In the genomic region with DNA sequence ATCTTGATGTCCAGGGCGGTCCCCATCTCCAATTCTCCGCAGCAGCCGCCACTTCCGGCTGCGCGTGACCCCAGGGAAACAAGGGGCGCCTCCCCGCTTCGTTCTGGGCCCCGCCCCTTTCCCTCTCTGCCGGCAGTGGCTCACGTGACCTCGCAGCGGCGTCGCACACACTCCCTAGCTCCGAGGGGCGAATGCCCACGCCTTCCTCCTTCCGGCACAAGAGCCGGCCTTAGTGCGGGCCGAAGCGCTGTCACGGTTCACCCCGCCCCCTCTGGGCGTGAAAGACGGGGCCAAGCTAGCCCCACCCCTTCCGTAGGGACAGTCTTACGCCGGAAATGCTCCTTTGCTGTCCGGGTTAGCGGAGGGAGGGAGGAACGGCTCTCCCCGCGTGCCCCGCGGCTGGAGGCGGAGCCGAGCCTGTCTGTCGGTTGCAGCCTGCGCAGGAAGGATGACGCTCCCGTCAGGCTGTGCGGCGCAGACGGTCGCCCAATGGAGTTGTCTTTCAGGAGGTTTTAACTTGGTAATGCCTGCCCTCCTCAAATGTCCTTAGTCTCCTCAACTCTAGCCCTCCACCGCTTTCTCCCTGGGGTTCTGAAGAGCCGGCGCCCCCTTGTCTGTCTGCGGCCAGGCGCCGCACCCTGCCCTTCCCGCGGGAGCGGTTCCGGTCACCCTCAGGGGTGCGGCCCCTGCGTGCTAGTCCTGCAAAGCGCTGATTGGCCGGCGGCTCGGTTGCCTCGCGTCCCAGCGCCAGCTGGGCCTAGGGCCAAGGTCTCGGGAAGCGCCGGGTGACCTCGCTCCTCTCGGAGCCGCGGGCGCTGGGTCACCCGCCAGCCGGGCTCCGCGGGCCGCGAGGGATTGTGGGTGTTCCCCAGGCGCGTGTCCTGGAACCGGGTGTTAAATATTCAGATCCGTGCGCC, we compare ENCODE assay signal across 1 cellular context.
TF ChIP-seq lines count a peak whose summit lies in the region.

A gene (minus strand): TSS at position 66 of the 917 bp plus-strand sequence. CDS start 40 bp downstream, at position 26.

TF ChIP-seq in HepG2, 621 proteins besides CTCF, POLR2A, EP300 and RAD21 (continued from another document and continues in another):
- TF ChIP-seq, protein P1, sequence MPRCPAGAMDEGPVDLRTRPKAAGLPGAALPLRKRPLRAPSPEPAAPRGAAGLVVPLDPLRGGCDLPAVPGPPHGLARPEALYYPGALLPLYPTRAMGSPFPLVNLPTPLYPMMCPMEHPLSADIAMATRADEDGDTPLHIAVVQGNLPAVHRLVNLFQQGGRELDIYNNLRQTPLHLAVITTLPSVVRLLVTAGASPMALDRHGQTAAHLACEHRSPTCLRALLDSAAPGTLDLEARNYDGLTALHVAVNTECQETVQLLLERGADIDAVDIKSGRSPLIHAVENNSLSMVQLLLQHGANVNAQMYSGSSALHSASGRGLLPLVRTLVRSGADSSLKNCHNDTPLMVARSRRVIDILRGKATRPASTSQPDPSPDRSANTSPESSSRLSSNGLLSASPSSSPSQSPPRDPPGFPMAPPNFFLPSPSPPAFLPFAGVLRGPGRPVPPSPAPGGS (CRISPR knock-in tag; IDR thresholded peaks at IDR 0.05): 0 out of 2 replicates have a peak, but pooled peaks have one; percentile 71
- TF ChIP-seq ZNF703 (CRISPR knock-in tag; IDR thresholded peaks at IDR 0.05; ENCODE audit: borderline replicate concordance): peak; percentile 73; the same call in 1 of the 2 replicates
- TF ChIP-seq SMAD1 (CRISPR knock-in tag; IDR thresholded peaks at IDR 0.05; ENCODE audit: borderline replicate concordance, low read depth): peak; percentile 44; the same call in 1 of the 2 replicates
- TF ChIP-seq ZBTB21 (CRISPR knock-in tag; IDR thresholded peaks at IDR 0.05): no peak
- TF ChIP-seq ZNF782 (CRISPR knock-in tag; IDR thresholded peaks at IDR 0.05; ENCODE audit: borderline replicate concordance): no peak; the same call in 1 of the 2 replicates
- peak; percentile 45; the same call in 1 of the 2 replicates for TF ChIP-seq KDM4B (CRISPR knock-in tag; IDR thresholded peaks at IDR 0.05)
- no peak for TF ChIP-seq ZNF484 (CRISPR knock-in tag; IDR thresholded peaks at IDR 0.05; ENCODE audit: borderline replicate concordance, low read depth)
- TF ChIP-seq, protein P2, sequence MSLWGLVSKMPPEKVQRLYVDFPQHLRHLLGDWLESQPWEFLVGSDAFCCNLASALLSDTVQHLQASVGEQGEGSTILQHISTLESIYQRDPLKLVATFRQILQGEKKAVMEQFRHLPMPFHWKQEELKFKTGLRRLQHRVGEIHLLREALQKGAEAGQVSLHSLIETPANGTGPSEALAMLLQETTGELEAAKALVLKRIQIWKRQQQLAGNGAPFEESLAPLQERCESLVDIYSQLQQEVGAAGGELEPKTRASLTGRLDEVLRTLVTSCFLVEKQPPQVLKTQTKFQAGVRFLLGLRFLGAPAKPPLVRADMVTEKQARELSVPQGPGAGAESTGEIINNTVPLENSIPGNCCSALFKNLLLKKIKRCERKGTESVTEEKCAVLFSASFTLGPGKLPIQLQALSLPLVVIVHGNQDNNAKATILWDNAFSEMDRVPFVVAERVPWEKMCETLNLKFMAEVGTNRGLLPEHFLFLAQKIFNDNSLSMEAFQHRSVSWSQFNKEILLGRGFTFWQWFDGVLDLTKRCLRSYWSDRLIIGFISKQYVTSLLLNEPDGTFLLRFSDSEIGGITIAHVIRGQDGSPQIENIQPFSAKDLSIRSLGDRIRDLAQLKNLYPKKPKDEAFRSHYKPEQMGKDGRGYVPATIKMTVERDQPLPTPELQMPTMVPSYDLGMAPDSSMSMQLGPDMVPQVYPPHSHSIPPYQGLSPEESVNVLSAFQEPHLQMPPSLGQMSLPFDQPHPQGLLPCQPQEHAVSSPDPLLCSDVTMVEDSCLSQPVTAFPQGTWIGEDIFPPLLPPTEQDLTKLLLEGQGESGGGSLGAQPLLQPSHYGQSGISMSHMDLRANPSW (CRISPR knock-in tag; IDR thresholded peaks at IDR 0.05; ENCODE audit: borderline replicate concordance): peak; percentile 79; the same call in 1 of the 2 replicates
- TF ChIP-seq MEF2D (CRISPR knock-in tag; IDR thresholded peaks at IDR 0.05): peak; percentile 85
- TF ChIP-seq ZNF619 (CRISPR knock-in tag; IDR thresholded peaks at IDR 0.05): peak; percentile 67; the same call in 1 of the 2 replicates
- TF ChIP-seq ZNF510 (CRISPR knock-in tag; IDR thresholded peaks at IDR 0.05; ENCODE audit: low read depth): 0 out of 2 replicates have a peak, but pooled peaks have one; percentile 64
- 0 out of 2 replicates have a peak, but pooled peaks have one; percentile 32 for TF ChIP-seq ZC3H13 (CRISPR knock-in tag; IDR thresholded peaks at IDR 0.05)
- TF ChIP-seq ZNF296 (CRISPR knock-in tag; conservative IDR thresholded peaks at IDR 0.05): peak; percentile 44; the same call in 1 of the 2 replicates
- TF ChIP-seq ZSCAN12 (CRISPR knock-in tag; IDR thresholded peaks at IDR 0.05): 0 out of 2 replicates have a peak, but pooled peaks have one; percentile 43
- peak; percentile 91 for TF ChIP-seq THAP11 (CRISPR knock-in tag; IDR thresholded peaks at IDR 0.05)
- TF ChIP-seq KLF11 (CRISPR knock-in tag; IDR thresholded peaks at IDR 0.05): 0 out of 2 replicates have a peak, but pooled peaks have one; percentile 25
- peak; percentile 67; the same call in 1 of the 2 replicates for TF ChIP-seq POLR2AphosphoS5 (IDR thresholded peaks at IDR 0.05; ENCODE audit: low read depth, low read length)
- TF ChIP-seq ZSCAN22 (CRISPR knock-in tag; IDR thresholded peaks at IDR 0.05): no peak
- no peak for TF ChIP-seq BRD4 (CRISPR knock-in tag; IDR thresholded peaks at IDR 0.05)
- TF ChIP-seq, protein P3, sequence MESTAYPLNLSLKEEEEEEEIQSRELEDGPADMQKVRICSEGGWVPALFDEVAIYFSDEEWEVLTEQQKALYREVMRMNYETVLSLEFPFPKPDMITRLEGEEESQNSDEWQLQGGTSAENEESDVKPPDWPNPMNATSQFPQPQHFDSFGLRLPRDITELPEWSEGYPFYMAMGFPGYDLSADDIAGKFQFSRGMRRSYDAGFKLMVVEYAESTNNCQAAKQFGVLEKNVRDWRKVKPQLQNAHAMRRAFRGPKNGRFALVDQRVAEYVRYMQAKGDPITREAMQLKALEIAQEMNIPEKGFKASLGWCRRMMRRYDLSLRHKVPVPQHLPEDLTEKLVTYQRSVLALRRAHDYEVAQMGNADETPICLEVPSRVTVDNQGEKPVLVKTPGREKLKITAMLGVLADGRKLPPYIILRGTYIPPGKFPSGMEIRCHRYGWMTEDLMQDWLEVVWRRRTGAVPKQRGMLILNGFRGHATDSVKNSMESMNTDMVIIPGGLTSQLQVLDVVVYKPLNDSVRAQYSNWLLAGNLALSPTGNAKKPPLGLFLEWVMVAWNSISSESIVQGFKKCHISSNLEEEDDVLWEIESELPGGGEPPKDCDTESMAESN (CRISPR knock-in tag; conservative IDR thresholded peaks at IDR 0.05): no peak; the same call in 1 of the 2 replicates
- TF ChIP-seq POLR2G (IDR thresholded peaks at IDR 0.05; ENCODE audit: low read depth, low read length): peak; percentile 93
- TF ChIP-seq SMAD3 (CRISPR knock-in tag; IDR thresholded peaks at IDR 0.05): peak; percentile 51; the same call in 1 of the 2 replicates
- no peak for TF ChIP-seq ZNF720 (CRISPR knock-in tag; IDR thresholded peaks at IDR 0.05)
- TF ChIP-seq ESRRA (CRISPR knock-in tag; IDR thresholded peaks at IDR 0.05; ENCODE audit: low read depth): peak; percentile 88
- TF ChIP-seq ZNF530 (CRISPR knock-in tag; IDR thresholded peaks at IDR 0.05; ENCODE audit: low read depth): no peak
- TF ChIP-seq JARID2 (CRISPR knock-in tag; IDR thresholded peaks at IDR 0.05; ENCODE audit: insufficient replicate concordance): peak; percentile 49
- no peak for TF ChIP-seq ARNT (IDR thresholded peaks at IDR 0.05)
- TF ChIP-seq, protein P4, sequence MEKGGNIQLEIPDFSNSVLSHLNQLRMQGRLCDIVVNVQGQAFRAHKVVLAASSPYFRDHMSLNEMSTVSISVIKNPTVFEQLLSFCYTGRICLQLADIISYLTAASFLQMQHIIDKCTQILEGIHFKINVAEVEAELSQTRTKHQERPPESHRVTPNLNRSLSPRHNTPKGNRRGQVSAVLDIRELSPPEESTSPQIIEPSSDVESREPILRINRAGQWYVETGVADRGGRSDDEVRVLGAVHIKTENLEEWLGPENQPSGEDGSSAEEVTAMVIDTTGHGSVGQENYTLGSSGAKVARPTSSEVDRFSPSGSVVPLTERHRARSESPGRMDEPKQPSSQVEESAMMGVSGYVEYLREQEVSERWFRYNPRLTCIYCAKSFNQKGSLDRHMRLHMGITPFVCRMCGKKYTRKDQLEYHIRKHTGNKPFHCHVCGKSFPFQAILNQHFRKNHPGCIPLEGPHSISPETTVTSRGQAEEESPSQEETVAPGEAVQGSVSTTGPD (CRISPR knock-in tag; IDR thresholded peaks at IDR 0.05): no peak
- TF ChIP-seq, protein P5, sequence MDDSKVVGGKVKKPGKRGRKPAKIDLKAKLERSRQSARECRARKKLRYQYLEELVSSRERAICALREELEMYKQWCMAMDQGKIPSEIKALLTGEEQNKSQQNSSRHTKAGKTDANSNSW (CRISPR knock-in tag; IDR thresholded peaks at IDR 0.05; ENCODE audit: borderline replicate concordance): no peak; the same call in 1 of the 2 replicates
- TF ChIP-seq ZNF33A (CRISPR knock-in tag; IDR thresholded peaks at IDR 0.05; ENCODE audit: borderline replicate concordance): peak; percentile 95
- peak; percentile 58 for TF ChIP-seq SRY (CRISPR knock-in tag; IDR thresholded peaks at IDR 0.05)
- peak; percentile 84 for TF ChIP-seq RBM39 (IDR thresholded peaks at IDR 0.05; ENCODE audit: low read depth, low read length, poor library complexity, severe bottlenecking)
- no peak for TF ChIP-seq RFX1 (IDR thresholded peaks at IDR 0.05)
- TF ChIP-seq TBX3 (IDR thresholded peaks at IDR 0.05; ENCODE audit: borderline replicate concordance): peak; percentile 71; the same call in 1 of the 2 replicates
- no peak for TF ChIP-seq ISX (CRISPR knock-in tag; conservative IDR thresholded peaks at IDR 0.05)
- no peak; the same call in 1 of the 2 replicates for TF ChIP-seq HDAC2 (CRISPR knock-in tag; IDR thresholded peaks at IDR 0.05)
- TF ChIP-seq ZBTB38 (CRISPR knock-in tag; IDR thresholded peaks at IDR 0.05): 0 out of 2 replicates have a peak, but pooled peaks have one; percentile 27
- TF ChIP-seq TEAD3 (CRISPR knock-in tag; optimal IDR thresholded peaks at IDR 0.05; ENCODE audit: borderline replicate concordance): peak; percentile 51
- TF ChIP-seq, protein P6, sequence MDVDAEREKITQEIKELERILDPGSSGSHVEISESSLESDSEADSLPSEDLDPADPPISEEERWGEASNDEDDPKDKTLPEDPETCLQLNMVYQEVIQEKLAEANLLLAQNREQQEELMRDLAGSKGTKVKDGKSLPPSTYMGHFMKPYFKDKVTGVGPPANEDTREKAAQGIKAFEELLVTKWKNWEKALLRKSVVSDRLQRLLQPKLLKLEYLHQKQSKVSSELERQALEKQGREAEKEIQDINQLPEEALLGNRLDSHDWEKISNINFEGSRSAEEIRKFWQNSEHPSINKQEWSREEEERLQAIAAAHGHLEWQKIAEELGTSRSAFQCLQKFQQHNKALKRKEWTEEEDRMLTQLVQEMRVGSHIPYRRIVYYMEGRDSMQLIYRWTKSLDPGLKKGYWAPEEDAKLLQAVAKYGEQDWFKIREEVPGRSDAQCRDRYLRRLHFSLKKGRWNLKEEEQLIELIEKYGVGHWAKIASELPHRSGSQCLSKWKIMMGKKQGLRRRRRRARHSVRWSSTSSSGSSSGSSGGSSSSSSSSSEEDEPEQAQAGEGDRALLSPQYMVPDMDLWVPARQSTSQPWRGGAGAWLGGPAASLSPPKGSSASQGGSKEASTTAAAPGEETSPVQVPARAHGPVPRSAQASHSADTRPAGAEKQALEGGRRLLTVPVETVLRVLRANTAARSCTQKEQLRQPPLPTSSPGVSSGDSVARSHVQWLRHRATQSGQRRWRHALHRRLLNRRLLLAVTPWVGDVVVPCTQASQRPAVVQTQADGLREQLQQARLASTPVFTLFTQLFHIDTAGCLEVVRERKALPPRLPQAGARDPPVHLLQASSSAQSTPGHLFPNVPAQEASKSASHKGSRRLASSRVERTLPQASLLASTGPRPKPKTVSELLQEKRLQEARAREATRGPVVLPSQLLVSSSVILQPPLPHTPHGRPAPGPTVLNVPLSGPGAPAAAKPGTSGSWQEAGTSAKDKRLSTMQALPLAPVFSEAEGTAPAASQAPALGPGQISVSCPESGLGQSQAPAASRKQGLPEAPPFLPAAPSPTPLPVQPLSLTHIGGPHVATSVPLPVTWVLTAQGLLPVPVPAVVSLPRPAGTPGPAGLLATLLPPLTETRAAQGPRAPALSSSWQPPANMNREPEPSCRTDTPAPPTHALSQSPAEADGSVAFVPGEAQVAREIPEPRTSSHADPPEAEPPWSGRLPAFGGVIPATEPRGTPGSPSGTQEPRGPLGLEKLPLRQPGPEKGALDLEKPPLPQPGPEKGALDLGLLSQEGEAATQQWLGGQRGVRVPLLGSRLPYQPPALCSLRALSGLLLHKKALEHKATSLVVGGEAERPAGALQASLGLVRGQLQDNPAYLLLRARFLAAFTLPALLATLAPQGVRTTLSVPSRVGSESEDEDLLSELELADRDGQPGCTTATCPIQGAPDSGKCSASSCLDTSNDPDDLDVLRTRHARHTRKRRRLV (CRISPR knock-in tag; IDR thresholded peaks at IDR 0.05): peak; percentile 97
- TF ChIP-seq, protein P7, sequence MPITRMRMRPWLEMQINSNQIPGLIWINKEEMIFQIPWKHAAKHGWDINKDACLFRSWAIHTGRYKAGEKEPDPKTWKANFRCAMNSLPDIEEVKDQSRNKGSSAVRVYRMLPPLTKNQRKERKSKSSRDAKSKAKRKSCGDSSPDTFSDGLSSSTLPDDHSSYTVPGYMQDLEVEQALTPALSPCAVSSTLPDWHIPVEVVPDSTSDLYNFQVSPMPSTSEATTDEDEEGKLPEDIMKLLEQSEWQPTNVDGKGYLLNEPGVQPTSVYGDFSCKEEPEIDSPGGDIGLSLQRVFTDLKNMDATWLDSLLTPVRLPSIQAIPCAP (CRISPR knock-in tag; IDR thresholded peaks at IDR 0.05; ENCODE audit: low read depth): no peak
- TF ChIP-seq CAMTA2 (CRISPR knock-in tag; IDR thresholded peaks at IDR 0.05; ENCODE audit: borderline replicate concordance): 0 out of 2 replicates have a peak, but pooled peaks have one; percentile 75
- TF ChIP-seq, protein P8, sequence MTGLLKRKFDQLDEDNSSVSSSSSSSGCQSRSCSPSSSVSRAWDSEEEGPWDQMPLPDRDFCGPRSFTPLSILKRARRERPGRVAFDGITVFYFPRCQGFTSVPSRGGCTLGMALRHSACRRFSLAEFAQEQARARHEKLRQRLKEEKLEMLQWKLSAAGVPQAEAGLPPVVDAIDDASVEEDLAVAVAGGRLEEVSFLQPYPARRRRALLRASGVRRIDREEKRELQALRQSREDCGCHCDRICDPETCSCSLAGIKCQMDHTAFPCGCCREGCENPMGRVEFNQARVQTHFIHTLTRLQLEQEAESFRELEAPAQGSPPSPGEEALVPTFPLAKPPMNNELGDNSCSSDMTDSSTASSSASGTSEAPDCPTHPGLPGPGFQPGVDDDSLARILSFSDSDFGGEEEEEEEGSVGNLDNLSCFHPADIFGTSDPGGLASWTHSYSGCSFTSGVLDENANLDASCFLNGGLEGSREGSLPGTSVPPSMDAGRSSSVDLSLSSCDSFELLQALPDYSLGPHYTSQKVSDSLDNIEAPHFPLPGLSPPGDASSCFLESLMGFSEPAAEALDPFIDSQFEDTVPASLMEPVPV (CRISPR knock-in tag; IDR thresholded peaks at IDR 0.05): peak; percentile 50; the same call in 1 of the 2 replicates
